Comparison of ENCODE assay signal across 1 cellular context in the genomic region with DNA sequence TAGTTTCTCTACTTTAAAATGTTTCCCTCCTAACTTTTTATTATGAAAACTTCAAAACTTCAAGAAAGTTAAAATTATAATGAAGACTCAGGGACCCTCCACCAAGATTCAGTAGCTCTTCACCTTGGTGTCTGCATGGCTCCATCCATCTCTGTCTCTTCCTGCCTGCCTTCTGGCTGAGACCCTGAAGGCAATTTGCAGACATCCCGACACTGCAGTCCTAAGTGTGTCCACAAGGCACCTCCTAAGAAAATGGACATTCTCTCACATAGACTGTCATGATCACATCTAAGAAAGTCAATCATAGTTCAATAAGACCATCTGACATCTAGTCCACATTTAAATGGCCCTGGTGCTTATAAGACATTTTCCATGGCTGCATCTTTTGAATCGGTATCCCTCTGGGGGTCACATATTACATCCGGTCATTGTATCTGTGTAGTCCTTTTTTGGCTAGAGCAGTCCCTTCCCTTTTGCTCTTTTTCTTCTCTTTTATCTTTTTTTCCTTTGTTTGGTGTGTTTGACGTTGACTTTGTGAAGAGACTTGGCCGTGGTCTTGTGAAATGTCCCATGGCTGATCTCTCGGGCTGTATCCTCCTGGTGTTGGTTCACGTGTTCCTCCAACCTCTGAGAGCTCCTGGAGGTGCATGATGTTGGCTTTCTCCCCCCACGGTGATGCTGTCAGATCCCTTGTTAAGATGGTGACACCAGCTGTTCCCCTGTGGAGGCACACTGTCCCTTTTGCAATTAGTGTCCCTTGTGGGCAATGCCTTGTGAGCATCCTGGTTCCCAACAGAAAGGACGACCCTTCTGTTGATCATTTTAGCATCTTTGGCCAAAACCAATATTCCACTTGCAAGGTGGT.
TF ChIP-seq lines count a peak whose summit lies in the region.

No MANE protein-coding gene starts in this region.

TF ChIP-seq in HCT116, 20 proteins besides CTCF, POLR2A, EP300 and RAD21:
- TF ChIP-seq POLR2AphosphoS5 (IDR thresholded peaks at IDR 0.05; ENCODE audit: low read depth, low read length) (no peak), SP1 (IDR thresholded peaks at IDR 0.05; ENCODE audit: low read depth) (no peak), SIN3A (IDR thresholded peaks at IDR 0.05; ENCODE audit: low read depth) (no peak), CEBPB (IDR thresholded peaks at IDR 0.05; ENCODE audit: low read depth) (no peak), EZH2 (IDR thresholded peaks at IDR 0.05) (no peak), EZH2phosphoT487 (IDR thresholded peaks at IDR 0.05; ENCODE audit: borderline replicate concordance) (no peak), EGR1 (IDR thresholded peaks at IDR 0.05; ENCODE audit: low read depth) (no peak), FOSL1 (IDR thresholded peaks at IDR 0.05; ENCODE audit: low read depth) (no peak), ZFX (IDR thresholded peaks at IDR 0.05) (no peak), ELF1 (IDR thresholded peaks at IDR 0.05; ENCODE audit: borderline replicate concordance, low read depth) (no peak)
- TF ChIP-seq, protein P1, sequence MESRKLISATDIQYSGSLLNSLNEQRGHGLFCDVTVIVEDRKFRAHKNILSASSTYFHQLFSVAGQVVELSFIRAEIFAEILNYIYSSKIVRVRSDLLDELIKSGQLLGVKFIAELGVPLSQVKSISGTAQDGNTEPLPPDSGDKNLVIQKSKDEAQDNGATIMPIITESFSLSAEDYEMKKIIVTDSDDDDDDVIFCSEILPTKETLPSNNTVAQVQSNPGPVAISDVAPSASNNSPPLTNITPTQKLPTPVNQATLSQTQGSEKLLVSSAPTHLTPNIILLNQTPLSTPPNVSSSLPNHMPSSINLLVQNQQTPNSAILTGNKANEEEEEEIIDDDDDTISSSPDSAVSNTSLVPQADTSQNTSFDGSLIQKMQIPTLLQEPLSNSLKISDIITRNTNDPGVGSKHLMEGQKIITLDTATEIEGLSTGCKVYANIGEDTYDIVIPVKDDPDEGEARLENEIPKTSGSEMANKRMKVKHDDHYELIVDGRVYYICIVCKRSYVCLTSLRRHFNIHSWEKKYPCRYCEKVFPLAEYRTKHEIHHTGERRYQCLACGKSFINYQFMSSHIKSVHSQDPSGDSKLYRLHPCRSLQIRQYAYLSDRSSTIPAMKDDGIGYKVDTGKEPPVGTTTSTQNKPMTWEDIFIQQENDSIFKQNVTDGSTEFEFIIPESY (IDR thresholded peaks at IDR 0.05; ENCODE audit: extremely low read depth, insufficient replicate concordance, low read length): no peak
